In genomic region chr1:75265792-75266191, GRCh38 we compare ENCODE assay signal across 8 cellular contexts.
DNase-seq lines count a peak whose midpoint lies in the region; ATAC-seq and TF ChIP-seq lines count a peak whose summit lies in the region.

No MANE protein-coding gene starts in this region.

- no peak overlapping the region for H3K27ac Mint-ChIP-seq in activated T-helper 2 cell treated with anti-CD3 and anti-CD28 coated beads, Interferon-gamma antibody, Interleukin-2, Interleukin-4, amounts not matched to agents 10 μg/mL and 5 μg/mL and 100 μg/mL, durations not matched to agents 14 hours and 24 hours and 36 hours

- H2AFZ ChIP-seq in OCI-LY1 (ENCODE audit: low read length): no peak overlapping the region

- H3K36me3 ChIP-seq in OCI-LY1 (ENCODE audit: insufficient read depth, low read length): no peaks in the 10 kb centered on the region

- TF ChIP-seq CTCF in OCI-LY1 (IDR thresholded peaks at IDR 0.05; ENCODE audit: low read length) (peak; percentile 65; the same call in 1 of the 2 replicates), epithelial cell of proximal tubule (conservative IDR thresholded peaks at IDR 0.05; ENCODE audit: low read depth, low read length) (peak; percentile 73)

- H3K9me3 ChIP-seq in OCI-LY1 (ENCODE audit: low read length): no peaks in the 10 kb centered on the region

- no peak overlapping the region for H3K9ac ChIP-seq in OCI-LY1 (ENCODE audit: low read length)

- no peaks in the 10 kb centered on the region for H3K36me3 Mint-ChIP-seq in activated T-helper 2 cell treated with anti-CD3 and anti-CD28 coated beads, Interferon-gamma antibody, Interleukin-2, Interleukin-4, amounts not matched to agents 10 μg/mL and 5 μg/mL and 100 μg/mL, durations not matched to agents 14 hours and 24 hours and 36 hours (ENCODE audit: low read depth)

- H3K9me3 Mint-ChIP-seq in activated T-helper 2 cell treated with anti-CD3 and anti-CD28 coated beads, Interferon-gamma antibody, Interleukin-2, Interleukin-4, amounts not matched to agents 10 μg/mL and 5 μg/mL and 100 μg/mL, durations not matched to agents 14 hours and 24 hours and 36 hours: no peaks in the 10 kb centered on the region

- H3K9me2 ChIP-seq in OCI-LY1 (ENCODE audit: low read depth, low read length): no peaks in the 10 kb centered on the region

- no peak overlapping the region for H3K4me3 Mint-ChIP-seq in activated T-helper 2 cell treated with anti-CD3 and anti-CD28 coated beads, Interferon-gamma antibody, Interleukin-2, Interleukin-4, amounts not matched to agents 10 μg/mL and 5 μg/mL and 100 μg/mL, durations not matched to agents 14 hours and 24 hours and 36 hours (ENCODE audit: low read depth)

- H3K4me3 ChIP-seq in OCI-LY1 (ENCODE audit: low read depth, low read length, poor library complexity, severe bottlenecking): no peak overlapping the region
- no peak overlapping the region for H3K4me3 ChIP-seq in epithelial cell of proximal tubule (ENCODE audit: low read depth, low read length)

- no peaks in the 10 kb centered on the region for H3K27me3 Mint-ChIP-seq in activated T-helper 2 cell treated with anti-CD3 and anti-CD28 coated beads, Interferon-gamma antibody, Interleukin-2, Interleukin-4, amounts not matched to agents 10 μg/mL and 5 μg/mL and 100 μg/mL, durations not matched to agents 14 hours and 24 hours and 36 hours (ENCODE audit: low read depth)

- no peaks in the 10 kb centered on the region for H3F3A ChIP-seq in OCI-LY1 (ENCODE audit: insufficient read depth, low read length)

- DNase-seq in ELF-1 (ENCODE audit: low read depth, low spot score): peak; percentile 51
- peak; percentile 3 for DNase-seq in epithelial cell of proximal tubule (ENCODE audit: low read depth)
- peak; percentile 58 for DNase-seq in pons (ENCODE audit: low spot score)
- no peak for DNase-seq in activated T-helper 2 cell treated with anti-CD3 and anti-CD28 coated beads, Interferon-gamma antibody, Interleukin-2, Interleukin-4, amounts not matched to agents 10 μg/mL and 5 μg/mL and 100 μg/mL, durations not matched to agents 14 hours and 24 hours and 36 hours (ENCODE audit: low spot score)
- DNase-seq in islet precursor cell: no peak

- intact Hi-C loops in activated T-helper 2 cell treated with anti-CD3 and anti-CD28 coated beads, Interferon-gamma antibody, Interleukin-2, Interleukin-4, amounts not matched to agents 10 μg/mL and 5 μg/mL and 100 μg/mL, durations not matched to agents 14 hours and 24 hours and 36 hours (cut with micrococcal nuclease): loop anchor here (10.0 kb wide), 1 partner anchor 369 kb away; no protein-coding TSS in a partner anchor

- peak; percentile 86 for ATAC-seq in GM21360 (IDR thresholded peaks at IDR 0.05; ENCODE audit: unreplicated experiment)
- peak; percentile 61 for ATAC-seq in HG03571 (IDR thresholded peaks at IDR 0.05; ENCODE audit: unreplicated experiment)

- H3K4me2 ChIP-seq in OCI-LY1 (ENCODE audit: low read length): no peak overlapping the region

- no peaks in the 10 kb centered on the region for H3K79me2 ChIP-seq in OCI-LY1 (ENCODE audit: insufficient read depth, low read length)

- H3K27me3 ChIP-seq in OCI-LY1 (ENCODE audit: insufficient read depth, low read length): no peaks in the 10 kb centered on the region

- no peaks in the 10 kb centered on the region for H3K4me1 Mint-ChIP-seq in activated T-helper 2 cell treated with anti-CD3 and anti-CD28 coated beads, Interferon-gamma antibody, Interleukin-2, Interleukin-4, amounts not matched to agents 10 μg/mL and 5 μg/mL and 100 μg/mL, durations not matched to agents 14 hours and 24 hours and 36 hours (ENCODE audit: low read depth)

- H4K20me1 ChIP-seq in OCI-LY1 (ENCODE audit: insufficient read depth, low read length): no peaks in the 10 kb centered on the region

- no peaks in the 10 kb centered on the region for H3K4me1 ChIP-seq in OCI-LY1 (ENCODE audit: insufficient read depth, low read length, severe bottlenecking)

- H3K27ac ChIP-seq in OCI-LY1 (ENCODE audit: low read depth, low read length, poor library complexity, severe bottlenecking): no peak overlapping the region

Comparison
In these comparisons a context has a peak if more than half of its experiments do, and no peak if none do; other contexts are left out.
1. DNase-seq: peak in ELF-1 (single experiment), epithelial cell of proximal tubule (single experiment) and pons (single experiment); none in activated T-helper 2 cell treated with anti-CD3 and anti-CD28 coated beads, Interferon-gamma antibody, Interleukin-2, Interleukin-4, amounts not matched to agents 10 μg/mL and 5 μg/mL and 100 μg/mL, durations not matched to agents 14 hours and 24 hours and 36 hours (single experiment) and islet precursor cell (single experiment).